In genomic region chr3:45510519-45510918, GRCh38 we compare ENCODE assay signal across 1 cellular context.
TF ChIP-seq lines count a peak whose summit lies in the region.

No MANE protein-coding gene starts in this region.

TF ChIP-seq in GM23338, 12 proteins besides CTCF, POLR2A, EP300 and RAD21 (continued from another document):
- no peak for TF ChIP-seq ZNF462 (CRISPR knock-in tag; IDR thresholded peaks at IDR 0.05)
- no peak for TF ChIP-seq JUNB (IDR thresholded peaks at IDR 0.05; ENCODE audit: unreplicated experiment)
- TF ChIP-seq STAT1 (IDR thresholded peaks at IDR 0.05; ENCODE audit: unreplicated experiment): no peak
- TF ChIP-seq ZNF331 (CRISPR knock-in tag; IDR thresholded peaks at IDR 0.05; ENCODE audit: low read depth): no peak
- TF ChIP-seq POLR2AphosphoS5 (IDR thresholded peaks at IDR 0.05; ENCODE audit: low read depth): no peak
- no peak for TF ChIP-seq ZNF114 (CRISPR knock-in tag; IDR thresholded peaks at IDR 0.05)
- TF ChIP-seq EZH2phosphoT487 (IDR thresholded peaks at IDR 0.05; ENCODE audit: unreplicated experiment): no peak
- TF ChIP-seq CREB1 (CRISPR knock-in tag; IDR thresholded peaks at IDR 0.05; ENCODE audit: low read depth): no peak
- no peak for TF ChIP-seq ETS1 (IDR thresholded peaks at IDR 0.05)
- TF ChIP-seq REST (IDR thresholded peaks at IDR 0.05; ENCODE audit: unreplicated experiment): no peak
- no peak for TF ChIP-seq EZH2 (IDR thresholded peaks at IDR 0.05; ENCODE audit: low read depth, unreplicated experiment)
